In the genomic region with DNA sequence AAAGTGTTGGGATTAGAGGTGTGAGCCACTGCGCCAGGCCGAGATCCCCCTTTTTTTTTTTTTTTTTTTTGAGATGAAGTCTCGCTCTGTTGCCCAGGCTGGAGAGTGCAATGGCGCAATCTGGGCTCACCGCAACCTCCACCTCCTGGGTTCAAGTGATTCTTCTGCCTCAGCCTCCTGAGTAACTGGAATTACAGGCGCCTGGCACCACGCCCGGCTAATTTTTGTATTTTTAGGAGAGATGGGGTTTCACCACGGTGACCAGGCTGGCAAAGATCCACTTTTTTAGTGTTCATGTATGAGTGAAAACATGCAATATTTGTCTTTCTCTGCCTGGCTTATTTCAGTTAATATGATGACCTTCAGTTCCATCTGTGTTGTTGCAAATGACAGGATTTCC, we compare ENCODE assay signal across 7 cellular contexts. TPM values are rescaled to one million over a fixed set of nuclear protein-coding genes. Genes with fewer than 3 reads are reported as not detected.
"Had no signal": no experiment of that assay in that cellular context is flagged by ENCODE, and none has a peak within 500 bp of the region (broad histone marks: within the 10 kb centered on the region; RNA-seq: fewer than 3 reads in every experiment).

No MANE protein-coding gene starts in this region.

RNA-seq across cellular contexts. Expression of a gene that starts 23.2 kb away (rescaled TPM):
- total RNA-seq: LHCN-M2, NCI-H460, OCI-LY7, PC-3, Right ventricle myocardium inferior, SJCRH30 had no signal
- polyA plus RNA-seq: IgD-negative memory B cell had no signal
